8 cellular contexts compared by ENCODE assay signal in genomic region chr12:3135522-3136461, GRCh38. TPM values are rescaled to one million over a fixed set of nuclear protein-coding genes. Genes with fewer than 3 reads are reported as not detected.
DNase-seq lines count a peak whose midpoint lies in the region; ATAC-seq, FAIRE-seq and TF ChIP-seq lines count a peak whose summit lies in the region.

No MANE protein-coding gene starts in this region.

- H4K91ac ChIP-seq in H1 (replicated peaks; ENCODE audit: insufficient read length, low read length), result no peak overlapping the region

- no peak overlapping the region for H3K23ac ChIP-seq in H1 (ENCODE audit: insufficient read length)

- H2AFZ ChIP-seq in H1 (ENCODE audit: low read length), result no peak overlapping the region

- H3K4me1 ChIP-seq in H1 (replicated peaks in 1 of 4; ENCODE audit: control insufficient read depth in 3 of 4, insufficient read depth in 4 of 4, low read length in 3 of 4) (peaks cover 2 to 32% (median 20%) of the 10 kb centered on the region in 4 experiments), suprapubic skin (peaks cover 25% of the 10 kb centered on the region)

- no peaks in the 10 kb centered on the region for H3K9me3 Mint-ChIP-seq in activated CD4-positive, alpha-beta T cell treated with anti-CD3 and anti-CD28 coated beads, Interleukin-2, amount 10 ng/mL, durations not matched to agents 24 days and 14 days

- FAIRE-seq in H1 (lab: Jason Lieb, UNC), result peak; percentile 99

- WGBS in H1 (ENCODE audit: extremely low coverage in 1 of 2, insufficient coverage in 1 of 2, insufficient read length in 1 of 2, insufficient replicate concordance in 2 of 2, low coverage in 1 of 2, low lambda C conversion rate in 2 of 2, missing lambda C conversion rate in 1 of 2), 2 experiments, result 79% methylated on average over 19 of the region's 19 CpGs; no CpG with 5 or more reads in 1 of the 2 experiments
- 74% methylated on average over 15 of the region's 19 CpGs for WGBS in suprapubic skin

- no peaks in the 10 kb centered on the region; the same call in 1 of the 2 replicates for H3K79me1 ChIP-seq in H1 (ENCODE audit: low read depth, low read length)

- TF ChIP-seq EP300 in H1 (IDR thresholded peaks at IDR 0.05; ENCODE audit: borderline replicate concordance in 1 of 2, low read depth in 2 of 2, low read length in 2 of 2) (no peak), suprapubic skin (IDR thresholded peaks at IDR 0.05) (no peak)

- TF ChIP-seq CTCF in H1 (IDR thresholded peaks at IDR 0.05; ENCODE audit: control extremely low read depth in 1 of 3, insufficient read depth in 1 of 3, low read depth in 1 of 3, low read length in 3 of 3), result peak in 2 of 3 experiments; percentile 88 to 93; a peak in 3 of 4 replicates
- peak; percentile 66 to 71 for TF ChIP-seq CTCF in suprapubic skin (IDR thresholded peaks at IDR 0.05)

- DNase-seq in AG20443 (ENCODE audit: low spot score) (peak; percentile 90), GM19240 (ENCODE audit: insufficient read length, low spot score) (peak; percentile 82), NCI-H2227 (lab: John Stamatoyannopoulos, UW; ENCODE audit: unreplicated experiment) (peak; percentile 68), H1 (ENCODE audit: low read depth in 1 of 2, low spot score in 2 of 2) (peak; percentile 58 to 63), medulla oblongata (ENCODE audit: extremely low spot score) (peak; percentile 84), suprapubic skin (ENCODE audit: low spot score in 2 of 2) (no peak)
- DNase-seq in activated CD4-positive, alpha-beta T cell treated with anti-CD3 and anti-CD28 coated beads, Interleukin-2, amount 10 ng/mL, durations not matched to agents 24 days and 14 days, result peak; percentile 79

- TF ChIP-seq RAD21 in H1 (IDR thresholded peaks at IDR 0.05 in 1 of 2, conservative IDR thresholded peaks at IDR 0.05 in 1 of 2; ENCODE audit: low read depth in 2 of 2, low read length in 2 of 2), result peak; percentile 97 to 99

- no peak overlapping the region for H3K56ac ChIP-seq in H1 (replicated peaks; ENCODE audit: insufficient read length, low read depth, low read length)

- H3K27me3 ChIP-seq in H1 (replicated peaks in 1 of 4; ENCODE audit: control insufficient read depth in 3 of 4, extremely low read depth in 1 of 4, insufficient read depth in 3 of 4, low read length in 3 of 4) (no peaks in the 10 kb centered on the region), suprapubic skin (no peaks in the 10 kb centered on the region)

- H3K36me3 Mint-ChIP-seq in activated CD4-positive, alpha-beta T cell treated with anti-CD3 and anti-CD28 coated beads, Interleukin-2, amount 10 ng/mL, durations not matched to agents 24 days and 14 days (ENCODE audit: low read depth), result no peaks in the 10 kb centered on the region

- H3K14ac ChIP-seq in H1 (ENCODE audit: insufficient read length), result no peak overlapping the region

- intact Hi-C loops in activated CD4-positive, alpha-beta T cell treated with anti-CD3 and anti-CD28 coated beads, Interleukin-2, amount 10 ng/mL, durations not matched to agents 24 days and 14 days (cut with micrococcal nuclease), result loop anchor here (1.0 kb wide), 2 partner anchors 68 to 140 kb away; no protein-coding TSS in a partner anchor

- H3K23me2 ChIP-seq in H1 (ENCODE audit: low read depth, low read length), result peaks cover 1% of the 10 kb centered on the region; the same call in 1 of the 2 replicates

- no peak overlapping the region for H3K9ac ChIP-seq in H1 (replicated peaks in 1 of 4; ENCODE audit: extremely low read depth in 1 of 4, low read depth in 3 of 4, low read length in 3 of 4)

- H3K36me3 ChIP-seq in H1 (ENCODE audit: control insufficient read depth in 2 of 4, insufficient read depth in 4 of 4, low read length in 3 of 4) (no peaks in the 10 kb centered on the region), suprapubic skin (no peaks in the 10 kb centered on the region)

- no peak overlapping the region for H4K5ac ChIP-seq in H1 (ENCODE audit: insufficient read length, low read depth, low read length)

- H3K27me3 Mint-ChIP-seq in activated CD4-positive, alpha-beta T cell treated with anti-CD3 and anti-CD28 coated beads, Interleukin-2, amount 10 ng/mL, durations not matched to agents 24 days and 14 days, result peaks cover 18% of the 10 kb centered on the region

- no peak overlapping the region for H3K4me3 Mint-ChIP-seq in activated CD4-positive, alpha-beta T cell treated with anti-CD3 and anti-CD28 coated beads, Interleukin-2, amount 10 ng/mL, durations not matched to agents 24 days and 14 days

- no peak overlapping the region for H3K27ac Mint-ChIP-seq in activated CD4-positive, alpha-beta T cell treated with anti-CD3 and anti-CD28 coated beads, Interleukin-2, amount 10 ng/mL, durations not matched to agents 24 days and 14 days

- no peak overlapping the region for H2BK5ac ChIP-seq in H1 (ENCODE audit: low read depth, low read length)

- no peak overlapping the region for H2BK20ac ChIP-seq in H1 (ENCODE audit: low read length)

- H3K4me3 ChIP-seq in H1 (ENCODE audit: extremely low read depth in 1 of 4, insufficient read depth in 2 of 4, low read depth in 3 of 4, low read length in 4 of 4) (no peak overlapping the region), suprapubic skin (no peak overlapping the region)

- no peaks in the 10 kb centered on the region for H3K4me1 Mint-ChIP-seq in activated CD4-positive, alpha-beta T cell treated with anti-CD3 and anti-CD28 coated beads, Interleukin-2, amount 10 ng/mL, durations not matched to agents 24 days and 14 days

- CTCF ChIA-PET in H1 (lab: Charles Lee; ENCODE audit: partially characterized antibody), result interaction anchor here (0.7 to 16.5 kb wide), 53 partner anchors 9 to 545 kb away, joined by 3 to 448 read pairs (median 5); no protein-coding TSS in a partner anchor

- H2BK12ac ChIP-seq in H1 (ENCODE audit: low read depth, low read length), result peak overlapping the region; percentile 32; the same call in 1 of the 2 replicates

- no peak overlapping the region for H3K4ac ChIP-seq in H1 (replicated peaks; ENCODE audit: insufficient read length, low read depth, low read length)

- H3K9me3 ChIP-seq in H1 (ENCODE audit: insufficient read depth in 2 of 2, low read depth in 1 of 2, low read length in 1 of 2) (no peaks in the 10 kb centered on the region), suprapubic skin (no peaks in the 10 kb centered on the region)

- peak overlapping the region; percentile 41; the same call in 1 of the 2 replicates for H2AK5ac ChIP-seq in H1 (ENCODE audit: low read depth, low read length)

- TF ChIP-seq POLR2A in H1 (IDR thresholded peaks at IDR 0.05; ENCODE audit: control extremely low read depth in 1 of 2, low read depth in 2 of 2, low read length in 2 of 2), result no peak
- TF ChIP-seq POLR2A in suprapubic skin (IDR thresholded peaks at IDR 0.05), result no peak

- H4K20me1 ChIP-seq in H1 (replicated peaks in 1 of 2; ENCODE audit: control insufficient read depth in 1 of 2, insufficient read depth in 2 of 2, low read length in 2 of 2), result no peaks in the 10 kb centered on the region

- H2BK15ac ChIP-seq in H1 (ENCODE audit: low read length), result peak overlapping the region; percentile 76; the same call in 1 of the 2 replicates

- H3K4me2 ChIP-seq in H1 (ENCODE audit: insufficient read depth in 1 of 2, low read depth in 2 of 2, low read length in 2 of 2), result no peak overlapping the region

- H4K8ac ChIP-seq in H1 (ENCODE audit: extremely low read depth, insufficient read depth, low read length), result no peak overlapping the region; the same call in 1 of the 2 replicates

- H3K27ac ChIP-seq in H1 (ENCODE audit: low read depth, low read length), result no peak overlapping the region
- H3K27ac ChIP-seq in suprapubic skin, result no peak overlapping the region

- no peak overlapping the region for H3K18ac ChIP-seq in H1 (ENCODE audit: extremely low read depth, low read length)

- POLR2A ChIA-PET in H1 (lab: Charles Lee; ENCODE audit: partially characterized antibody), result no interaction called here

- H2BK120ac ChIP-seq in H1 (replicated peaks; ENCODE audit: low read depth, low read length), result no peak overlapping the region

- no peaks in the 10 kb centered on the region for H3K79me2 ChIP-seq in H1 (ENCODE audit: control insufficient read depth in 1 of 2, insufficient read depth in 2 of 2, low read length in 2 of 2)

- ATAC-seq in GM21786 (IDR thresholded peaks at IDR 0.05; ENCODE audit: unreplicated experiment), result no peak

TF ChIP-seq in H1, 55 proteins besides CTCF, POLR2A, EP300 and RAD21 (continues in another document):
- TF ChIP-seq GABPA (IDR thresholded peaks at IDR 0.05; ENCODE audit: borderline replicate concordance, insufficient read depth, low read length), result no peak
- TF ChIP-seq CREB1 (IDR thresholded peaks at IDR 0.05), result no peak
- TF ChIP-seq SAP30 (IDR thresholded peaks at IDR 0.05; ENCODE audit: insufficient read depth, insufficient replicate concordance, low read length), result no peak

RNA-seq across cellular contexts. Expression of gene TSPAN9, which starts 58.6 kb away (rescaled TPM):
- 0.09 and 1.0 TPM in 2 replicates for total RNA-seq in activated CD4-positive, alpha-beta T cell treated with anti-CD3 and anti-CD28 coated beads, Interleukin-2, amount 10 ng/mL, durations not matched to agents 24 days and 14 days
- 26.1 and 29.1 TPM in 2 replicates for total RNA-seq in H1 (2021; fragmentation: NEBNext Ultra II Directional; extraction: Animal tissue kit (Norgen Biotek cat#: 25700))
- 11.5 and 20.7 TPM in 2 replicates for polyA plus RNA-seq in H1 (2011; rRNA removed)
- 18.5 TPM for polyA plus RNA-seq in H1 (2011; cell fraction: cytosol; rRNA removed)
- 28.8 TPM for polyA plus RNA-seq in H1 (2011; cell fraction: nucleus; rRNA removed)
- 12.7 to 19.8 TPM (median 17.2 TPM) in 4 replicates for polyA plus RNA-seq in H1 (2012, experiment 1 of 2)
- polyA plus RNA-seq in H1 (2012, experiment 2 of 2), result 14.9 TPM
- 20.1 TPM for polyA plus RNA-seq in H1 (2013, experiment 1 of 2)
- polyA plus RNA-seq in H1 (2013, experiment 2 of 2), result 22.9 TPM
- polyA minus RNA-seq in H1 (2011; rRNA and poly(A)+ RNA removed), result 22.9 and 41.1 TPM in 2 replicates
- 7.2 TPM for polyA minus RNA-seq in H1 (2011; cell fraction: cytosol; rRNA and poly(A)+ RNA removed)
- polyA minus RNA-seq in H1 (2011; cell fraction: nucleus; rRNA and poly(A)+ RNA removed), result 17.2 TPM
- 10 to 100 TPM; 27.8 to 47.2 (median 34.3) TPM for total RNA-seq in suprapubic skin

Comparison
In these comparisons a context has a peak if more than half of its experiments do, and no peak if none do; other contexts are left out.
1. DNase-seq: peak in AG20443 (single experiment), GM19240 (single experiment), NCI-H2227 (single experiment), activated CD4-positive, alpha-beta T cell treated with anti-CD3 and anti-CD28 coated beads, Interleukin-2, amount 10 ng/mL, durations not matched to agents 24 days and 14 days (single experiment), H1 (2 of 2) and medulla oblongata (single experiment); none in suprapubic skin (0 of 2).
2. RNA of gene TSPAN9, which starts 58.6 kb away (total RNA-seq): 27.8 to 47.2 TPM in suprapubic skin and 26.1 to 29.1 TPM in H1; 0.09 to 1.0 TPM in activated CD4-positive, alpha-beta T cell treated with anti-CD3 and anti-CD28 coated beads, Interleukin-2, amount 10 ng/mL, durations not matched to agents 24 days and 14 days; every median in the first group is over 10 times any median in the second.